ENCODE assay signal across 1 cellular context in genomic region chr22:46250035-46250782, GRCh38.
A peak's percentile ranks its signal among the peaks of the same experiment; 100 is the strongest.
TF ChIP-seq lines count a peak whose summit lies in the region.

Gene CDPF1, minus strand, starts transcription at chr22:46250293. Its CDS starts 2,009 bp downstream, at chr22:46248284.

TF ChIP-seq in HepG2, 621 proteins besides CTCF, POLR2A, EP300 and RAD21 (continued from another document and continues in another):
- no peak for TF ChIP-seq ARID3A (IDR thresholded peaks at IDR 0.05; ENCODE audit: low read depth, low read length)
- TF ChIP-seq TAF15 (IDR thresholded peaks at IDR 0.05; ENCODE audit: low read depth, low read length, poor library complexity, severe bottlenecking) = peak; percentile 31
- no peak for TF ChIP-seq RNF219 (CRISPR knock-in tag; IDR thresholded peaks at IDR 0.05)
- no peak for TF ChIP-seq ZNF672 (CRISPR knock-in tag; IDR thresholded peaks at IDR 0.05)
- no peak for TF ChIP-seq ZNF652 (CRISPR knock-in tag; IDR thresholded peaks at IDR 0.05; ENCODE audit: borderline replicate concordance, low read depth)
- peak; percentile 79 for TF ChIP-seq PHF20 (CRISPR knock-in tag; IDR thresholded peaks at IDR 0.05)
- no peak; the same call in 1 of the 2 replicates for TF ChIP-seq ZNF605 (CRISPR knock-in tag; IDR thresholded peaks at IDR 0.05)
- TF ChIP-seq ATF6 (CRISPR knock-in tag; conservative IDR thresholded peaks at IDR 0.05) = no peak
- no peak for TF ChIP-seq PBX3 (CRISPR knock-in tag; IDR thresholded peaks at IDR 0.05; ENCODE audit: borderline replicate concordance)
- TF ChIP-seq NFATC3 (CRISPR knock-in tag; IDR thresholded peaks at IDR 0.05) = no peak
- TF ChIP-seq SAFB2 (CRISPR knock-in tag; IDR thresholded peaks at IDR 0.05; ENCODE audit: borderline replicate concordance, low read depth) = peak; percentile 73; the same call in 1 of the 2 replicates
- peak; percentile 49; the same call in 1 of the 2 replicates for TF ChIP-seq CAMTA2 (CRISPR knock-in tag; IDR thresholded peaks at IDR 0.05; ENCODE audit: borderline replicate concordance)
- TF ChIP-seq TFAP4 (IDR thresholded peaks at IDR 0.05; ENCODE audit: borderline replicate concordance, low read depth) = no peak
- TF ChIP-seq POLR2G (IDR thresholded peaks at IDR 0.05; ENCODE audit: low read depth, low read length) = peak; percentile 91
- peak; percentile 60; the same call in 1 of the 2 replicates for TF ChIP-seq AKAP8 (CRISPR knock-in tag; IDR thresholded peaks at IDR 0.05)
- no peak; the same call in 1 of the 2 replicates for TF ChIP-seq GLI4 (CRISPR knock-in tag; IDR thresholded peaks at IDR 0.05; ENCODE audit: borderline replicate concordance)
- no peak; the same call in 1 of the 2 replicates for TF ChIP-seq WIZ (CRISPR knock-in tag; IDR thresholded peaks at IDR 0.05)
- TF ChIP-seq MLLT10 (CRISPR knock-in tag; IDR thresholded peaks at IDR 0.05) = no peak
- TF ChIP-seq NCOR1 (IDR thresholded peaks at IDR 0.05; ENCODE audit: borderline replicate concordance, low read length) = no peak
- TF ChIP-seq ZSCAN30 (CRISPR knock-in tag; IDR thresholded peaks at IDR 0.05) = peak; percentile 69; the same call in 1 of the 2 replicates
- TF ChIP-seq ZNF253 (CRISPR knock-in tag; IDR thresholded peaks at IDR 0.05; ENCODE audit: borderline replicate concordance) = no peak
- TF ChIP-seq ZNF430 (CRISPR knock-in tag; IDR thresholded peaks at IDR 0.05) = peak; percentile 64; the same call in 1 of the 2 replicates
- peak; percentile 95 for TF ChIP-seq TFDP2 (CRISPR knock-in tag; IDR thresholded peaks at IDR 0.05)
- TF ChIP-seq IKZF4 (CRISPR knock-in tag; IDR thresholded peaks at IDR 0.05; ENCODE audit: borderline replicate concordance, low read depth, not compliant biosample characterization) = peak; percentile 74
- TF ChIP-seq THAP7 (CRISPR knock-in tag; IDR thresholded peaks at IDR 0.05) = no peak
- TF ChIP-seq ZNF747 (CRISPR knock-in tag; IDR thresholded peaks at IDR 0.05; ENCODE audit: borderline replicate concordance) = peak; percentile 83
- TF ChIP-seq ZBTB49 (CRISPR knock-in tag; IDR thresholded peaks at IDR 0.05; ENCODE audit: borderline replicate concordance) = no peak
- no peak for TF ChIP-seq ZFP62 (CRISPR knock-in tag; IDR thresholded peaks at IDR 0.05)
- TF ChIP-seq ZGPAT (CRISPR knock-in tag; IDR thresholded peaks at IDR 0.05) = peak; percentile 79
- no peak for TF ChIP-seq AGO1 (IDR thresholded peaks at IDR 0.05; ENCODE audit: low read depth, low read length, poor library complexity, severe bottlenecking)
- peak; percentile 49; the same call in 1 of the 2 replicates for TF ChIP-seq THRA (CRISPR knock-in tag; IDR thresholded peaks at IDR 0.05; ENCODE audit: borderline replicate concordance)
- no peak for TF ChIP-seq MBD4 (IDR thresholded peaks at IDR 0.05; ENCODE audit: borderline replicate concordance, low read length)
- no peak for TF ChIP-seq RELA (CRISPR knock-in tag; IDR thresholded peaks at IDR 0.05)
- TF ChIP-seq PREB (CRISPR knock-in tag; IDR thresholded peaks at IDR 0.05) = no peak; the same call in 1 of the 2 replicates
- peak; percentile 20; the same call in 1 of the 2 replicates for TF ChIP-seq STAG1 (CRISPR knock-in tag; IDR thresholded peaks at IDR 0.05)
- TF ChIP-seq GMEB2 (CRISPR knock-in tag; IDR thresholded peaks at IDR 0.05; ENCODE audit: low read depth) = no peak
- no peak for TF ChIP-seq SMC3 (IDR thresholded peaks at IDR 0.05; ENCODE audit: low read length)
- TF ChIP-seq ZNF841 (CRISPR knock-in tag; IDR thresholded peaks at IDR 0.05; ENCODE audit: borderline replicate concordance) = no peak
- no peak for TF ChIP-seq ETS1 (CRISPR knock-in tag; IDR thresholded peaks at IDR 0.05)
- TF ChIP-seq TARDBP (CRISPR knock-in tag; IDR thresholded peaks at IDR 0.05) = peak; percentile 72
